13 cellular contexts compared by ENCODE assay signal in genomic region chr9:121198512-121199042, GRCh38. TPM values are rescaled to one million over a fixed set of nuclear protein-coding genes. Genes with fewer than 3 reads are reported as not detected.
DNase-seq lines count a peak whose midpoint lies in the region; ATAC-seq, FAIRE-seq and TF ChIP-seq lines count a peak whose summit lies in the region.
"Had no signal": no experiment of that assay in that cellular context is flagged by ENCODE, and none has a peak within 500 bp of the region (broad histone marks: within the 10 kb centered on the region; RNA-seq: fewer than 3 reads in every experiment).

No MANE protein-coding gene starts in this region.

- H3K9ac ChIP-seq in kidney (ENCODE audit: low read length in 2 of 2), result peak overlapping the region in 1 of 2 donors; percentile 63

- H3K4me3 ChIP-seq in kidney (ENCODE audit: low read length in 2 of 2) (peak overlapping the region; percentile 9 to 82), thoracic aorta (peak overlapping the region; percentile 99), spleen (peak overlapping the region in 3 of 8 donors; percentile 87 to 98 (median 97))

- peak overlapping the region; percentile 18 for H3K4me3 Mint-ChIP-seq in activated naive CD4-positive, alpha-beta T cell treated with anti-CD3 and anti-CD28 coated beads for 36 hours
- H3K4me3 Mint-ChIP-seq in activated naive CD4-positive, alpha-beta T cell treated with anti-CD3 and anti-CD28 coated beads, Interleukin-2, amount 10 ng/mL, durations not matched to agents 7 days and 5 days, result no peak overlapping the region
- peak overlapping the region; percentile 96 for H3K4me3 Mint-ChIP-seq in activated T-helper 1 cell treated with anti-CD3 and anti-CD28 coated beads, Interleukin-12 subunit alpha, Interleukin-12 subunit beta, Interleukin-2, Interleukin-4 antibody, amounts not matched to agents 30 ng/mL and 10 ng/mL and 1 ng/mL, durations not matched to agents 14 hours and 24 hours and 36 hours

- H3K9me3 Mint-ChIP-seq in activated naive CD4-positive, alpha-beta T cell treated with anti-CD3 and anti-CD28 coated beads for 36 hours, result no peaks in the 10 kb centered on the region
- no peaks in the 10 kb centered on the region for H3K9me3 Mint-ChIP-seq in activated naive CD4-positive, alpha-beta T cell treated with anti-CD3 and anti-CD28 coated beads, Interleukin-2, amount 10 ng/mL, durations not matched to agents 7 days and 5 days
- no peaks in the 10 kb centered on the region for H3K9me3 Mint-ChIP-seq in activated T-helper 1 cell treated with anti-CD3 and anti-CD28 coated beads, Interleukin-12 subunit alpha, Interleukin-12 subunit beta, Interleukin-2, Interleukin-4 antibody, amounts not matched to agents 30 ng/mL and 10 ng/mL and 1 ng/mL, durations not matched to agents 14 hours and 24 hours and 36 hours
- H3K9me3 Mint-ChIP-seq: CD14-positive monocyte had no signal

- TF ChIP-seq CTCF in kidney (IDR thresholded peaks at IDR 0.05; ENCODE audit: borderline replicate concordance, extremely low read depth, insufficient read depth), result no peak
- no peak for TF ChIP-seq CTCF in thoracic aorta (IDR thresholded peaks at IDR 0.05)
- no peak for TF ChIP-seq CTCF in spleen (IDR thresholded peaks at IDR 0.05 in 8 of 11, conservative IDR thresholded peaks at IDR 0.05 in 3 of 11)

- H3K4me1 ChIP-seq in kidney (ENCODE audit: control insufficient read depth in 1 of 2, insufficient read depth in 1 of 2, low read depth in 1 of 2, low read length in 2 of 2) (peaks cover 26 to 50% of the 10 kb centered on the region in 2 donors), thoracic aorta (ENCODE audit: control insufficient read depth in 1 of 2, low read depth in 2 of 2) (peaks cover 55 to 74% of the 10 kb centered on the region in 2 donors), spleen (peaks cover 59 to 91% (median 77%) of the 10 kb centered on the region in 6 donors)

- no peak for FAIRE-seq in kidney (lab: Jason Lieb, UNC)

- no peak for TF ChIP-seq POLR2A in spleen (IDR thresholded peaks at IDR 0.05)
- TF ChIP-seq POLR2A in erythroblast (IDR thresholded peaks at IDR 0.05; ENCODE audit: low read length), result no peak

- no peak for ATAC-seq in thoracic aorta (ENCODE audit: insufficient number of reproducible peaks, low FRiP score, low read depth)

- H3K27ac ChIP-seq in kidney (ENCODE audit: low read depth in 2 of 2, low read length in 2 of 2) (no peak overlapping the region), thoracic aorta (no peak overlapping the region), spleen (no peak overlapping the region)

- no peaks in the 10 kb centered on the region for H3K27me3 Mint-ChIP-seq in activated naive CD4-positive, alpha-beta T cell treated with anti-CD3 and anti-CD28 coated beads for 36 hours (ENCODE audit: low read depth)
- H3K27me3 Mint-ChIP-seq in activated naive CD4-positive, alpha-beta T cell treated with anti-CD3 and anti-CD28 coated beads, Interleukin-2, amount 10 ng/mL, durations not matched to agents 7 days and 5 days, result peaks cover 5% of the 10 kb centered on the region
- H3K27me3 Mint-ChIP-seq in activated T-helper 1 cell treated with anti-CD3 and anti-CD28 coated beads, Interleukin-12 subunit alpha, Interleukin-12 subunit beta, Interleukin-2, Interleukin-4 antibody, amounts not matched to agents 30 ng/mL and 10 ng/mL and 1 ng/mL, durations not matched to agents 14 hours and 24 hours and 36 hours (ENCODE audit: insufficient read depth), result no peaks in the 10 kb centered on the region

- H3K9me3 ChIP-seq in kidney (ENCODE audit: control insufficient read depth in 1 of 2, low read length in 2 of 2) (no peaks in the 10 kb centered on the region), thoracic aorta (no peaks in the 10 kb centered on the region), spleen (no peaks in the 10 kb centered on the region)
- H3K9me3 ChIP-seq: uterus had no signal

- CTCF ChIA-PET in activated naive CD4-positive, alpha-beta T cell treated with anti-CD3 and anti-CD28 coated beads for 36 hours (lab: Charles Lee), result interaction anchor here (0.7 to 1.4 kb wide), 2 partner anchors 11 to 14 kb away, joined by 3 to 4 read pairs; no protein-coding TSS in a partner anchor
- CTCF ChIA-PET in activated naive CD4-positive, alpha-beta T cell treated with anti-CD3 and anti-CD28 coated beads, Interleukin-2, amount 10 ng/mL, durations not matched to agents 7 days and 5 days (lab: Charles Lee), result interaction anchor here (1.0 to 2.5 kb wide), 4 partner anchors 9 to 15 kb away, joined by 4 to 8 read pairs (median 6); no protein-coding TSS in a partner anchor

- H3K36me3 Mint-ChIP-seq in activated naive CD4-positive, alpha-beta T cell treated with anti-CD3 and anti-CD28 coated beads for 36 hours (ENCODE audit: low read depth), result peaks cover 4% of the 10 kb centered on the region
- peaks cover 13% of the 10 kb centered on the region for H3K36me3 Mint-ChIP-seq in activated naive CD4-positive, alpha-beta T cell treated with anti-CD3 and anti-CD28 coated beads, Interleukin-2, amount 10 ng/mL, durations not matched to agents 7 days and 5 days
- peaks cover 12% of the 10 kb centered on the region for H3K36me3 Mint-ChIP-seq in activated T-helper 1 cell treated with anti-CD3 and anti-CD28 coated beads, Interleukin-12 subunit alpha, Interleukin-12 subunit beta, Interleukin-2, Interleukin-4 antibody, amounts not matched to agents 30 ng/mL and 10 ng/mL and 1 ng/mL, durations not matched to agents 14 hours and 24 hours and 36 hours (ENCODE audit: low read depth)

- H3K4me1 Mint-ChIP-seq in activated naive CD4-positive, alpha-beta T cell treated with anti-CD3 and anti-CD28 coated beads for 36 hours (ENCODE audit: low read depth), result peaks cover 62% of the 10 kb centered on the region
- H3K4me1 Mint-ChIP-seq in activated naive CD4-positive, alpha-beta T cell treated with anti-CD3 and anti-CD28 coated beads, Interleukin-2, amount 10 ng/mL, durations not matched to agents 7 days and 5 days, result peaks cover 72% of the 10 kb centered on the region
- peaks cover 75% of the 10 kb centered on the region for H3K4me1 Mint-ChIP-seq in activated T-helper 1 cell treated with anti-CD3 and anti-CD28 coated beads, Interleukin-12 subunit alpha, Interleukin-12 subunit beta, Interleukin-2, Interleukin-4 antibody, amounts not matched to agents 30 ng/mL and 10 ng/mL and 1 ng/mL, durations not matched to agents 14 hours and 24 hours and 36 hours (ENCODE audit: low read depth)

- H3K27me3 ChIP-seq in thoracic aorta (replicated peaks; ENCODE audit: insufficient read depth) (no peaks in the 10 kb centered on the region), spleen (replicated peaks in 1 of 7) (no peaks in the 10 kb centered on the region)
- H3K27me3 ChIP-seq: uterus had no signal

- no peak for DNase-seq in activated naive CD4-positive, alpha-beta T cell treated with anti-CD3 and anti-CD28 coated beads for 36 hours
- no peak for DNase-seq in activated naive CD4-positive, alpha-beta T cell treated with anti-CD3 and anti-CD28 coated beads, Interleukin-2, amount 10 ng/mL, durations not matched to agents 7 days and 5 days
- DNase-seq in activated T-helper 1 cell treated with anti-CD3 and anti-CD28 coated beads, Interleukin-12 subunit alpha, Interleukin-12 subunit beta, Interleukin-2, Interleukin-4 antibody, amounts not matched to agents 30 ng/mL and 10 ng/mL and 1 ng/mL, durations not matched to agents 14 hours and 24 hours and 36 hours (ENCODE audit: low spot score), result no peak
- DNase-seq in kidney (no peak), thoracic aorta (ENCODE audit: low spot score) (no peak), NCI-H69 (lab: John Stamatoyannopoulos, UW) (no peak), spleen (no peak), erythroblast (lab: John Stamatoyannopoulos, UW) (no peak)
- DNase-seq: activated CD8-positive, alpha-beta memory T cell treated with anti-CD3 and anti-CD28 coated beads, Interleukin-2, amount 50 U/mL, for 4 hours; nucleus accumbens; SW 1271; uterus had no signal

- no peak overlapping the region for H3K27ac Mint-ChIP-seq in activated naive CD4-positive, alpha-beta T cell treated with anti-CD3 and anti-CD28 coated beads for 36 hours
- no peak overlapping the region for H3K27ac Mint-ChIP-seq in activated naive CD4-positive, alpha-beta T cell treated with anti-CD3 and anti-CD28 coated beads, Interleukin-2, amount 10 ng/mL, durations not matched to agents 7 days and 5 days
- H3K27ac Mint-ChIP-seq in activated T-helper 1 cell treated with anti-CD3 and anti-CD28 coated beads, Interleukin-12 subunit alpha, Interleukin-12 subunit beta, Interleukin-2, Interleukin-4 antibody, amounts not matched to agents 30 ng/mL and 10 ng/mL and 1 ng/mL, durations not matched to agents 14 hours and 24 hours and 36 hours, result no peak overlapping the region

- intact Hi-C loops in activated naive CD4-positive, alpha-beta T cell treated with anti-CD3 and anti-CD28 coated beads for 36 hours (cut with micrococcal nuclease), result no loop called here
- intact Hi-C loops in activated T-helper 1 cell treated with anti-CD3 and anti-CD28 coated beads, Interleukin-12 subunit alpha, Interleukin-12 subunit beta, Interleukin-2, Interleukin-4 antibody, amounts not matched to agents 30 ng/mL and 10 ng/mL and 1 ng/mL, durations not matched to agents 14 hours and 24 hours and 36 hours (cut with micrococcal nuclease), result no loop called here
- intact Hi-C loops in kidney (cut with DNase I) (no loop called here), spleen (cut with DNase I; ENCODE audit: low total_unique reads) (no loop called here)

- 42 to 54% (median 49%) methylated on average over 4 of the region's 4 CpGs for WGBS in spleen, 5 donors

- H3K36me3 ChIP-seq in kidney (ENCODE audit: control insufficient read depth in 1 of 2, insufficient read depth in 2 of 2, low read length in 2 of 2) (no peaks in the 10 kb centered on the region), thoracic aorta (no peaks in the 10 kb centered on the region), spleen (no peaks in the 10 kb centered on the region)
- H3K36me3 ChIP-seq: uterus had no signal

RNA-seq across cellular contexts. Expression of gene RAB14, which starts 3.1 kb away (rescaled TPM):
- total RNA-seq in activated naive CD4-positive, alpha-beta T cell treated with anti-CD3 and anti-CD28 coated beads for 36 hours, result 10 to 100 TPM; 61.1 to 64.2 TPM
- 64.8 and 69.3 TPM in 2 replicates for total RNA-seq in activated T-helper 1 cell treated with anti-CD3 and anti-CD28 coated beads, Interleukin-12 subunit alpha, Interleukin-12 subunit beta, Interleukin-2, Interleukin-4 antibody, amounts not matched to agents 30 ng/mL and 10 ng/mL and 1 ng/mL, durations not matched to agents 14 hours and 24 hours and 36 hours
- 78.6 TPM for total RNA-seq in kidney
- 48.0 TPM for polyA plus RNA-seq in kidney (ENCODE audit: insufficient read depth, low read depth, low replicate concordance)
- total RNA-seq in thoracic aorta, result 10 to 100 TPM; 32.9 to 39.2 TPM
- 10 to 100 TPM; 46.9 to 75.2 (median 57.3) TPM for total RNA-seq in spleen
- polyA plus RNA-seq in spleen, result 10 to 100 TPM; 20.4 to 32.2 (median 23.6) TPM
